In the genomic region with DNA sequence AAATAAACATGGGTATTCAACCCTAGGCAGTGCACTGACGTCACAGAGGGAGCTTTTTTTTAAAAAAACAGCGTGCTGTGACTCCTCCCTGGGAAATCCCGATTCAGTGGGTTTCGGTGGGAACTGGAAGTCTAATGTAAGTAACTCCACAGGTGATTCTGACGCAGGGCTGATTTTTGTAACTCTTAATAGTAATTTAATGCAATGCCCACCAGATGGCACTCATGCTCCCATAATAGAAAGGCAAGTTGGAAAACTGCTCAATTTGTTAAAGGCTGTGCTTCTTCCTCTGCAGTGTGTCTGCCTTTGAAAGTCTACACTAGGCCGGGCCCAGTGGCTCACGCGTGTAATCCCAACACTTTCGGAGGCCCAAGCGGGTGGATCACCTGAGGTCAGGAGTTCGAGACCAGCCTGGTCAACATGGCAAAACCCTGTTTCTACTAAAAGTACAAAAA, we compare ENCODE assay signal across 8 cellular contexts. TPM values are rescaled to one million over a fixed set of nuclear protein-coding genes. Genes with fewer than 3 reads are reported as not detected.
A peak's percentile ranks its signal among the peaks of the same experiment; 100 is the strongest.
DNase-seq lines count a peak whose midpoint lies in the region; ATAC-seq and TF ChIP-seq lines count a peak whose summit lies in the region.

No MANE protein-coding gene starts in this region.

- peak; percentile 89 for ATAC-seq in GM18502 (IDR thresholded peaks at IDR 0.05; ENCODE audit: poor library complexity, unreplicated experiment)
- peak; percentile 71 for ATAC-seq in HG03025 (IDR thresholded peaks at IDR 0.05; ENCODE audit: low FRiP score, unreplicated experiment)
- peak; percentile 58 to 61 for ATAC-seq in activated CD4-positive, CD25-positive, alpha-beta regulatory T cell treated with anti-CD3 and anti-CD28 coated beads, Interleukin-2, amount 50 U/mL, for 24 hours
- ATAC-seq in left lobe of liver: peak; percentile 99

- CTCF ChIA-PET in AG04449 (lab: Yijun Ruan, JAX): interaction anchor here (0.8 to 3.6 kb wide), 21 partner anchors 9 to 949 kb away, joined by 3 to 35 read pairs (median 5); partner anchors contain the start of gene RSU1

- DNase-seq in AG04449 (ENCODE audit: low read depth, low spot score) (peak; percentile 31), NCI-H2171 treated with DMSO at 0.1 percent for 48 hours (lab: John Stamatoyannopoulos, UW) (peak; percentile 46), cerebellum (ENCODE audit: low spot score) (peak; percentile 61), left lobe of liver (ENCODE audit: low spot score) (peak; percentile 60)
- DNase-seq in stimulated activated CD4-positive, alpha-beta T cell treated with anti-CD3 and anti-CD28 coated beads, TNF-alpha, amount 100 ng/mL, for 1 hour (ENCODE audit: low read depth in 3 of 3, low spot score in 1 of 3): peak; percentile 14 to 35 (median 21)

- no peak overlapping the region for H3K4me3 ChIP-seq in AG04449 (ENCODE audit: low read depth, low read length)

- POLR2A ChIA-PET in AG04449 (lab: Yijun Ruan, JAX): no interaction called here

- TF ChIP-seq CTCF in AG04449 (IDR thresholded peaks at IDR 0.05; ENCODE audit: insufficient read depth, low read length, missing control alignments): peak; percentile 26

RNA-seq across cellular contexts. Expression of gene RSU1, which starts 10.9 kb away (rescaled TPM):
- 21.1 TPM for total RNA-seq in cerebellum
- total RNA-seq in left lobe of liver: 22.6 TPM
